Comparison of ENCODE assay signal across 9 cellular contexts in genomic region chr11:68361702-68362101, GRCh38.
"Had no signal": no experiment of that assay in that cellular context is flagged by ENCODE, and none has a peak within 500 bp of the region (broad histone marks: within the 10 kb centered on the region; RNA-seq: fewer than 3 reads in every experiment).

No MANE protein-coding gene starts in this region.

- H3K27ac ChIP-seq: GM23248, HL-60 had no signal

- H3K27ac Mint-ChIP-seq: IgD-negative memory B cell had no signal

- ATAC-seq: HCT116, HepG2 had no signal

- H3K4me1 ChIP-seq: HAP-1 had no signal

- H3K9me3 ChIP-seq: HAP-1 had no signal

- H2AFZ ChIP-seq: GM23248 had no signal

- H3K4me3 ChIP-seq: GM23248, HAP-1 had no signal

- H3K9ac ChIP-seq: GM23248 had no signal

- H3K4me3 Mint-ChIP-seq: IgD-negative memory B cell had no signal

- H3K9me3 Mint-ChIP-seq: IgD-negative memory B cell had no signal

- DNase-seq: GM23248, GOT3, H7, KBM-7 had no signal

- H3K27me3 Mint-ChIP-seq: IgD-negative memory B cell had no signal
